ENCODE assay signal across 8 cellular contexts in genomic region chr16:30874821-30875717, GRCh38. TPM values are rescaled to one million over a fixed set of nuclear protein-coding genes. Genes with fewer than 3 reads are reported as not detected.
DNase-seq lines count a peak whose midpoint lies in the region; ATAC-seq and TF ChIP-seq lines count a peak whose summit lies in the region.

No MANE protein-coding gene starts in this region.

- H4K20me1 ChIP-seq in SU-DHL-6 (ENCODE audit: low read depth, low read length), result no peaks in the 10 kb centered on the region

- peaks cover 19% of the 10 kb centered on the region for H3K4me1 ChIP-seq in cardiac muscle cell (ENCODE audit: low read depth)
- H3K4me1 ChIP-seq in trophoblast cell (ENCODE audit: control insufficient read depth in 1 of 2, insufficient read depth in 2 of 2, low read length in 2 of 2), result peaks cover 8 to 16% of the 10 kb centered on the region in 2 experiments
- peaks cover 0 to 33% (median 20%) of the 10 kb centered on the region in 4 donors for H3K4me1 ChIP-seq in tibial nerve

- TF ChIP-seq CTCF in SU-DHL-6 (IDR thresholded peaks at IDR 0.05; ENCODE audit: insufficient read depth, low read length, poor library complexity, severe bottlenecking) (no peak), cardiac muscle cell (IDR thresholded peaks at IDR 0.05; ENCODE audit: low read depth, low read length) (no peak), tibial nerve (IDR thresholded peaks at IDR 0.05) (peak in 1 of 5 experiments; percentile 33)

- H3K14ac ChIP-seq in trophoblast cell (ENCODE audit: low read length), result peak overlapping the region; percentile 92

- no peak overlapping the region for H3K23ac ChIP-seq in trophoblast cell (ENCODE audit: low read length)

- H3K18ac ChIP-seq in trophoblast cell (ENCODE audit: low read length), result peak overlapping the region; percentile 88

- H3K4me3 ChIP-seq in SU-DHL-6 (ENCODE audit: insufficient read depth, low read length, poor library complexity, severe bottlenecking), result peak overlapping the region; percentile 91
- H3K4me3 ChIP-seq in cardiac muscle cell, result peak overlapping the region; percentile 89
- H3K4me3 ChIP-seq in trophoblast cell (ENCODE audit: low read depth, low read length), result peak overlapping the region; percentile 83
- H3K4me3 ChIP-seq in tibial nerve, result peak overlapping the region; percentile 57 to 97 (median 77)

- peak overlapping the region; percentile 87 for H2BK120ac ChIP-seq in trophoblast cell (ENCODE audit: insufficient read depth, low read length, poor library complexity)

- H3K9ac ChIP-seq in SU-DHL-6 (ENCODE audit: low read length) (peak overlapping the region; percentile 92), trophoblast cell (ENCODE audit: low read length) (peak overlapping the region; percentile 91)

- peak overlapping the region; percentile 93 for H4K91ac ChIP-seq in trophoblast cell (ENCODE audit: low read depth, low read length)

- H2AK5ac ChIP-seq in trophoblast cell (ENCODE audit: low read length), result peak overlapping the region; percentile 22

- H2BK12ac ChIP-seq in trophoblast cell (ENCODE audit: low read length), result no peak overlapping the region

- no peaks in the 10 kb centered on the region for H3K36me3 ChIP-seq in SU-DHL-6 (ENCODE audit: low read length)
- H3K36me3 ChIP-seq in cardiac muscle cell, result no peaks in the 10 kb centered on the region
- peaks cover 4 to 6% of the 10 kb centered on the region in 2 experiments for H3K36me3 ChIP-seq in trophoblast cell (ENCODE audit: control insufficient read depth in 1 of 2, insufficient read depth in 2 of 2, low read length in 2 of 2)
- H3K36me3 ChIP-seq in tibial nerve, result peaks cover 0 to 21% (median 0%) of the 10 kb centered on the region in 3 donors

- H3K4me3 Mint-ChIP-seq in activated naive CD8-positive, alpha-beta T cell treated with anti-CD3 and anti-CD28 coated beads, Interleukin-2, amount 50 U/mL, for 24 hours, result peak overlapping the region; percentile 96

- H3K36me3 Mint-ChIP-seq in activated naive CD8-positive, alpha-beta T cell treated with anti-CD3 and anti-CD28 coated beads, Interleukin-2, amount 50 U/mL, for 24 hours (ENCODE audit: low read depth), result peaks cover 12% of the 10 kb centered on the region

- peak overlapping the region; percentile 67 for H2AFZ ChIP-seq in SU-DHL-6 (ENCODE audit: low read depth, low read length, severe bottlenecking)
- peak overlapping the region; percentile 71 for H2AFZ ChIP-seq in trophoblast cell (ENCODE audit: insufficient read depth, low read length, poor library complexity)

- peaks cover 15% of the 10 kb centered on the region for H3K79me1 ChIP-seq in trophoblast cell (ENCODE audit: low read length)

- H3K79me2 ChIP-seq in SU-DHL-6 (ENCODE audit: insufficient read depth, low read length), result 0 out of 2 replicates have a peak, but pooled peaks cover 4% of the 10 kb centered on the region
- peaks cover 10% of the 10 kb centered on the region for H3K79me2 ChIP-seq in trophoblast cell (ENCODE audit: control insufficient read depth, insufficient read depth, low read length, poor library complexity)

- TF ChIP-seq POLR2A in GM10847 (IDR thresholded peaks at IDR 0.05; ENCODE audit: extremely low read depth, insufficient read length), result peak; percentile 96
- peak; percentile 20 to 81 for TF ChIP-seq POLR2A in tibial nerve (IDR thresholded peaks at IDR 0.05)

- no peaks in the 10 kb centered on the region for H3K9me3 ChIP-seq in SU-DHL-6 (ENCODE audit: insufficient read depth, low read length)
- no peaks in the 10 kb centered on the region for H3K9me3 ChIP-seq in cardiac muscle cell (ENCODE audit: low read depth)
- no peaks in the 10 kb centered on the region for H3K9me3 ChIP-seq in trophoblast cell (ENCODE audit: insufficient read depth, low read depth, low read length)
- H3K9me3 ChIP-seq in tibial nerve, result no peaks in the 10 kb centered on the region

- DNase-seq in NCI-H1092 (lab: John Stamatoyannopoulos, UW) (peak; percentile 92), cardiac muscle cell (ENCODE audit: low read depth in 1 of 2, low spot score in 1 of 2) (peak; percentile 94 to 96), trophoblast cell (peak; percentile 91 to 92), tibial nerve (ENCODE audit: low spot score in 2 of 2) (peak; percentile 73 to 76)
- DNase-seq in activated naive CD8-positive, alpha-beta T cell treated with anti-CD3 and anti-CD28 coated beads, Interleukin-2, amount 50 U/mL, for 24 hours, result peak; percentile 92

- peak overlapping the region; percentile 43 for H3K4ac ChIP-seq in trophoblast cell (ENCODE audit: low read depth, low read length)

- H3F3A ChIP-seq in SU-DHL-6 (ENCODE audit: insufficient read depth), result peaks cover 5% of the 10 kb centered on the region; the same call in 1 of the 2 replicates

- H3K9me3 Mint-ChIP-seq in activated naive CD8-positive, alpha-beta T cell treated with anti-CD3 and anti-CD28 coated beads, Interleukin-2, amount 50 U/mL, for 24 hours, result no peaks in the 10 kb centered on the region

- peak overlapping the region; percentile 99 for H3K27ac Mint-ChIP-seq in activated naive CD8-positive, alpha-beta T cell treated with anti-CD3 and anti-CD28 coated beads, Interleukin-2, amount 50 U/mL, for 24 hours

- H3K27ac ChIP-seq in SU-DHL-6 (ENCODE audit: low read depth, low read length) (peak overlapping the region; percentile 64), cardiac muscle cell (peak overlapping the region; percentile 92), trophoblast cell (ENCODE audit: low read depth, low read length) (peak overlapping the region; percentile 83), tibial nerve (peak overlapping the region; percentile 10 to 92 (median 88))

- ATAC-seq in HG02588 (IDR thresholded peaks at IDR 0.05; ENCODE audit: unreplicated experiment), result peak; percentile 82
- ATAC-seq in activated naive CD8-positive, alpha-beta T cell treated with anti-CD3 and anti-CD28 coated beads, Interleukin-2, amount 50 U/mL, for 24 hours, result peak; percentile 93

- no peaks in the 10 kb centered on the region for H3K9me2 ChIP-seq in SU-DHL-6 (replicated peaks; ENCODE audit: insufficient read depth, low read length)

- peak overlapping the region; percentile 81 for H2BK5ac ChIP-seq in trophoblast cell (ENCODE audit: low read depth, low read length, poor library complexity)

- no peaks in the 10 kb centered on the region for H3K27me3 Mint-ChIP-seq in activated naive CD8-positive, alpha-beta T cell treated with anti-CD3 and anti-CD28 coated beads, Interleukin-2, amount 50 U/mL, for 24 hours

- H3K27me3 ChIP-seq in SU-DHL-6 (ENCODE audit: low read length), result no peaks in the 10 kb centered on the region
- no peaks in the 10 kb centered on the region for H3K27me3 ChIP-seq in cardiac muscle cell
- H3K27me3 ChIP-seq in trophoblast cell (ENCODE audit: insufficient read depth, low read length), result no peaks in the 10 kb centered on the region
- no peaks in the 10 kb centered on the region for H3K27me3 ChIP-seq in tibial nerve

- TF ChIP-seq EP300 in tibial nerve (IDR thresholded peaks at IDR 0.05), result peak; percentile 52 to 91

- H3K4me1 Mint-ChIP-seq in activated naive CD8-positive, alpha-beta T cell treated with anti-CD3 and anti-CD28 coated beads, Interleukin-2, amount 50 U/mL, for 24 hours, result peaks cover 37% of the 10 kb centered on the region

- H4K8ac ChIP-seq in trophoblast cell (ENCODE audit: low read depth, low read length), result peak overlapping the region; percentile 96

- H4K12ac ChIP-seq in trophoblast cell (ENCODE audit: low read depth, low read length), result peak overlapping the region; percentile 78

- WGBS in trophoblast cell (ENCODE audit: extremely low coverage, insufficient coverage, insufficient read length), result no CpG with 5 or more reads among the region's 85 CpGs
- WGBS in tibial nerve, 2 donors, result 0 to 1% methylated on average over 68 to 73 of the region's 85 CpGs

- H3K4me2 ChIP-seq in SU-DHL-6 (ENCODE audit: low read depth, low read length, poor library complexity, severe bottlenecking) (peak overlapping the region; percentile 95), trophoblast cell (ENCODE audit: low read length) (peak overlapping the region; percentile 89)

RNA-seq across cellular contexts. Expression of gene BCL7C, which starts 18.8 kb away (rescaled TPM):
- 39.8 and 53.0 TPM in 2 replicates for total RNA-seq in cardiac muscle cell
- 50.5 and 60.6 TPM in 2 replicates for polyA plus RNA-seq in cardiac muscle cell
- polyA plus RNA-seq in trophoblast cell (2013), result 28.8 TPM in 2 replicates
- total RNA-seq in tibial nerve, result 10 to 100 TPM; 42.9 to 54.0 (median 48.2) TPM

RNA-seq across cellular contexts. Expression of gene CTF1, which starts 21.3 kb away (rescaled TPM):
- total RNA-seq in cardiac muscle cell (4.9 and 5.0 TPM in 2 replicates), tibial nerve (1 to 10 TPM; 2.2 to 5.9 (median 3.1) TPM)
- polyA plus RNA-seq in cardiac muscle cell, result 14.0 and 23.4 TPM in 2 replicates
- polyA plus RNA-seq in trophoblast cell (2013), result 6.0 and 6.4 TPM in 2 replicates

RNA-seq across cellular contexts. Expression of gene FBXL19, which starts 48.3 kb away (rescaled TPM):
- total RNA-seq in cardiac muscle cell (55.1 and 60.0 TPM in 2 replicates), tibial nerve (10 to 100 TPM in 3 of 4 donors, 1 to 10 TPM in 1; 7.4 to 25.8 (median 16.7) TPM)
- polyA plus RNA-seq in cardiac muscle cell, result 3.9 and 4.0 TPM in 2 replicates
- 36.4 and 36.8 TPM in 2 replicates for polyA plus RNA-seq in trophoblast cell (2013)

Comparison
In these comparisons a context has a peak if more than half of its experiments do, and no peak if none do; other contexts are left out.
1. Peak in every context shown above with its lines: DNase-seq, ATAC-seq, H3K4me3 ChIP-seq and H3K27ac ChIP-seq.